24 cellular contexts compared by ENCODE assay signal in the genomic region with DNA sequence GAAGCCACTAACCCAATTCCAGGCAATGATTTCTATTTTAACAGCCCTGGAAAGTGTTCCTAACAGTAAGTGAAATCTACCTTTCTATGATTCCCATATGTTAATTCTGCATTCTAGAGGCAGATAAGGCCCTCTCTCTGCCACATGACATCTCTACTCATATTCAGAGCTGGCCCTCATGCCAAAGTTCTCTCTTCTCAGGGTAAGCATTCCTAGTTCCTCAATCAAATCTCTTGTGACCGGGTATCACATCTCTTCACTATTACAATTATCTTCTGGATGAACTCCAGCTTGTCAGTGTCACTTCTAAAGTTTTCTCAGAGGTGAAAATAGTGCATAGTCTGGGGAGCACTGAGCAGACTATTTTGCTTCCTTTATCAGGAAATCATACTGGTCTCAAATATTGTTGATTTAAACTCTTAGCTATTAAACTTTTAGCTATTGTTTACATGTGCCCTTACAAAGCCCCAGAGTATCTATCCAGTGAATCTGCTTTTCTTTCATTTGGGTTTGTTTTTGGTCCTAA.
"Had no signal": no experiment of that assay in that cellular context is flagged by ENCODE, and none has a peak within 500 bp of the region (broad histone marks: within the 10 kb centered on the region; RNA-seq: fewer than 3 reads in every experiment).

No MANE protein-coding gene starts in this region.

- H3K4me3 Mint-ChIP-seq: activated CD8-positive, alpha-beta memory T cell treated with anti-CD3 and anti-CD28 coated beads, Interleukin-2, amount 10 ng/mL, durations not matched to agents 7 days and 5 days; activated naive CD4-positive, alpha-beta T cell treated with anti-CD3 and anti-CD28 coated beads, Interleukin-2, amount 10 ng/mL, durations not matched to agents 7 days and 5 days; endodermal cell; memory B cell; naive thymus-derived CD4-positive, alpha-beta T cell had no signal

- H3K36me3 Mint-ChIP-seq: activated CD8-positive, alpha-beta memory T cell treated with anti-CD3 and anti-CD28 coated beads, Interleukin-2, amount 10 ng/mL, durations not matched to agents 7 days and 5 days; activated naive CD4-positive, alpha-beta T cell treated with anti-CD3 and anti-CD28 coated beads, Interleukin-2, amount 10 ng/mL, durations not matched to agents 7 days and 5 days; memory B cell; naive thymus-derived CD4-positive, alpha-beta T cell had no signal

- H3K27me3 ChIP-seq: ascending aorta, dorsolateral prefrontal cortex, gastrocnemius medialis, stomach, testis, upper lobe of left lung had no signal

- H3K9me3 Mint-ChIP-seq: activated naive CD4-positive, alpha-beta T cell treated with anti-CD3 and anti-CD28 coated beads, Interleukin-2, amount 10 ng/mL, durations not matched to agents 7 days and 5 days; activated T-helper 2 cell treated with anti-CD3 and anti-CD28 coated beads, Interferon-gamma antibody, Interleukin-2, Interleukin-4, amounts not matched to agents 10 μg/mL and 5 μg/mL and 100 μg/mL, durations not matched to agents 14 hours and 24 hours and 36 hours; endodermal cell; memory B cell; naive thymus-derived CD4-positive, alpha-beta T cell had no signal

- H3K36me3 ChIP-seq: ascending aorta, gastrocnemius medialis, stomach, upper lobe of left lung had no signal

- DNase-seq: activated CD4-positive, alpha-beta T cell treated with anti-CD3 and anti-CD28 coated beads for 1 hour; activated CD4-positive, alpha-beta T cell treated with anti-CD3 and anti-CD28 coated beads, Interleukin-2, amount 50 U/mL, for 48 hours; activated CD8-positive, alpha-beta memory T cell treated with anti-CD3 and anti-CD28 coated beads, Interleukin-2, amount 10 ng/mL, durations not matched to agents 7 days and 5 days; activated naive CD4-positive, alpha-beta T cell treated with anti-CD3 and anti-CD28 coated beads, Interleukin-2, amount 10 ng/mL, durations not matched to agents 7 days and 5 days; activated T-cell treated with anti-CD3 and anti-CD28 coated beads, Interleukin-2, amount 50 U/mL, for 1 hour; dorsolateral prefrontal cortex; endodermal cell; erythroblast; gastrocnemius medialis; left colon; naive thymus-derived CD4-positive, alpha-beta T cell; posterior cingulate gyrus; right cardiac atrium; stimulated activated CD4-positive, alpha-beta T cell treated with anti-CD3 and anti-CD28 coated beads, Interleukin-4, amount 100 ng/mL, for 4 hours; stimulated activated CD8-positive, alpha-beta memory T cell treated with anti-CD3 and anti-CD28 coated beads, Interleukin-4, amount 100 ng/mL, for 48 hours; stomach; T1000; testis; upper lobe of left lung had no signal

- H3K4me3 ChIP-seq: ascending aorta, dorsolateral prefrontal cortex, gastrocnemius medialis, mucosa of descending colon, smooth muscle cell, stomach, testis, upper lobe of left lung had no signal

- H3K4me1 Mint-ChIP-seq: activated CD8-positive, alpha-beta memory T cell treated with anti-CD3 and anti-CD28 coated beads, Interleukin-2, amount 10 ng/mL, durations not matched to agents 7 days and 5 days; activated naive CD4-positive, alpha-beta T cell treated with anti-CD3 and anti-CD28 coated beads, Interleukin-2, amount 10 ng/mL, durations not matched to agents 7 days and 5 days; naive thymus-derived CD4-positive, alpha-beta T cell had no signal

- H3K27me3 Mint-ChIP-seq: activated CD8-positive, alpha-beta memory T cell treated with anti-CD3 and anti-CD28 coated beads, Interleukin-2, amount 10 ng/mL, durations not matched to agents 7 days and 5 days; memory B cell; naive thymus-derived CD4-positive, alpha-beta T cell had no signal

- ATAC-seq: activated CD8-positive, alpha-beta memory T cell treated with anti-CD3 and anti-CD28 coated beads, Interleukin-2, amount 10 ng/mL, durations not matched to agents 7 days and 5 days; gastrocnemius medialis; left colon; mucosa of descending colon; naive thymus-derived CD4-positive, alpha-beta T cell; right cardiac atrium had no signal

- H3K27ac Mint-ChIP-seq: activated CD8-positive, alpha-beta memory T cell treated with anti-CD3 and anti-CD28 coated beads, Interleukin-2, amount 10 ng/mL, durations not matched to agents 7 days and 5 days; activated naive CD4-positive, alpha-beta T cell treated with anti-CD3 and anti-CD28 coated beads, Interleukin-2, amount 10 ng/mL, durations not matched to agents 7 days and 5 days; activated T-helper 2 cell treated with anti-CD3 and anti-CD28 coated beads, Interferon-gamma antibody, Interleukin-2, Interleukin-4, amounts not matched to agents 10 μg/mL and 5 μg/mL and 100 μg/mL, durations not matched to agents 14 hours and 24 hours and 36 hours; endodermal cell; memory B cell; naive thymus-derived CD4-positive, alpha-beta T cell had no signal

- H3K27ac ChIP-seq: ascending aorta, dorsolateral prefrontal cortex, gastrocnemius medialis, stomach, testis, upper lobe of left lung had no signal

- H3K4me1 ChIP-seq: testis had no signal

- H3K9me3 ChIP-seq: ascending aorta, gastrocnemius medialis, mucosa of descending colon, stomach, testis, upper lobe of left lung had no signal
